ENCODE assay signal across 25 cellular contexts in genomic region chr2:171149986-171150693, GRCh38. TPM values are rescaled to one million over a fixed set of nuclear protein-coding genes. Genes with fewer than 3 reads are reported as not detected.
A peak's percentile ranks its signal among the peaks of the same experiment; 100 is the strongest.
DNase-seq lines count a peak whose midpoint lies in the region; ATAC-seq, FAIRE-seq and TF ChIP-seq lines count a peak whose summit lies in the region.
"Had no signal": no experiment of that assay in that cellular context is flagged by ENCODE, and none has a peak within 500 bp of the region (broad histone marks: within the 10 kb centered on the region; RNA-seq: fewer than 3 reads in every experiment).

No MANE protein-coding gene starts in this region.

- H3K4me3 Mint-ChIP-seq in activated naive CD8-positive, alpha-beta T cell: no peak overlapping the region
- H3K4me3 Mint-ChIP-seq in activated naive CD8-positive, alpha-beta T cell treated with anti-CD3 and anti-CD28 coated beads for 36 hours: no peak overlapping the region
- H3K4me3 Mint-ChIP-seq in stimulated activated naive CD8-positive, alpha-beta T cell treated with anti-CD3 and anti-CD28 coated beads, Interleukin-15, amount 100 ng/mL, for 72 hours: no peak overlapping the region
- no peak overlapping the region for H3K4me3 Mint-ChIP-seq in activated naive CD8-positive, alpha-beta T cell treated with anti-CD3 and anti-CD28 coated beads, Interleukin-2, amount 50 U/mL, for 24 hours
- H3K4me3 Mint-ChIP-seq: T-helper 1 cell treated with Interleukin-12 subunit alpha and Interleukin-12 subunit beta and Interleukin-4 antibody, amounts not matched to agents 30 μg/mL and 1 μg/mL, for 36 hours had no signal

- no peaks in the 10 kb centered on the region for H3K9me3 ChIP-seq in HepG2 (ENCODE audit: low read length)
- H3K9me3 ChIP-seq: HAP-1, Peyer's patch, SJSA1, thyroid gland had no signal

- peak in 1 of 2 experiments; percentile 34; a peak in 1 of 4 replicates for TF ChIP-seq POLR2A in HepG2 (IDR thresholded peaks at IDR 0.05; ENCODE audit: insufficient read depth in 1 of 2, low read depth in 2 of 2, low read length in 2 of 2)

- BruUV-seq in HepG2 (replicated peaks; lab: Mats Ljungman, UMichigan): no TSS peak

- in situ Hi-C loops in HepG2 (cut with HindIII; ENCODE audit: extremely low pct_ligation_motif_present, low pct_unique_long_range_greater_than_20kb): loop anchor here (10.0 kb wide), 1 partner anchor 435 kb away; the partner anchor contains the start of gene SP5
- in situ Hi-C loops in GM13977 (cut with MboI; ENCODE audit: low pct_unique_long_range_greater_than_20kb, low sequenced_read_pairs, unreplicated experiment): no loop called here

- no peaks in the 10 kb centered on the region for H3K27me3 ChIP-seq in HepG2 (ENCODE audit: control insufficient read depth in 1 of 2, insufficient read depth in 2 of 2, low read length in 2 of 2)
- H3K27me3 ChIP-seq: Peyer's patch, SJSA1, thyroid gland had no signal

- TF ChIP-seq CTCF in HepG2 (CRISPR knock-in tag; IDR thresholded peaks at IDR 0.05): no peak
- no peak for TF ChIP-seq CTCF in GM13977 (IDR thresholded peaks at IDR 0.05; ENCODE audit: extremely low read depth, insufficient read depth, missing control alignments)

- 0 out of 4 replicates have a peak, but pooled peaks of 1 of the 2 experiments have one; percentile 20 for TF ChIP-seq EP300 in HepG2 (IDR thresholded peaks at IDR 0.05; ENCODE audit: low read depth in 2 of 2, low read length in 2 of 2)
- no peak for TF ChIP-seq EP300 in HepG2 (CRISPR knock-in tag; IDR thresholded peaks at IDR 0.05; ENCODE audit: borderline replicate concordance)

- H3K4me1 ChIP-seq in HepG2 (ENCODE audit: insufficient read depth, low read length): peaks cover 86% of the 10 kb centered on the region

- peaks cover 98% of the 10 kb centered on the region for H3K79me2 ChIP-seq in HepG2 (ENCODE audit: insufficient read depth, low read length)

- H3K36me3 Mint-ChIP-seq in activated naive CD8-positive, alpha-beta T cell: no peaks in the 10 kb centered on the region
- peaks cover 8% of the 10 kb centered on the region for H3K36me3 Mint-ChIP-seq in activated naive CD8-positive, alpha-beta T cell treated with anti-CD3 and anti-CD28 coated beads for 36 hours
- H3K36me3 Mint-ChIP-seq in activated naive CD8-positive, alpha-beta T cell treated with anti-CD3 and anti-CD28 coated beads, Interleukin-2, amount 50 U/mL, for 24 hours (ENCODE audit: low read depth): peaks cover 8% of the 10 kb centered on the region

- TF ChIP-seq RAD21 in HepG2 (CRISPR knock-in tag; IDR thresholded peaks at IDR 0.05): no peak

- peaks cover 81% of the 10 kb centered on the region for H3K4me1 Mint-ChIP-seq in activated naive CD8-positive, alpha-beta T cell (ENCODE audit: low read depth)
- H3K4me1 Mint-ChIP-seq in activated naive CD8-positive, alpha-beta T cell treated with anti-CD3 and anti-CD28 coated beads for 36 hours: peaks cover 61% of the 10 kb centered on the region
- peaks cover 60% of the 10 kb centered on the region for H3K4me1 Mint-ChIP-seq in stimulated activated naive CD8-positive, alpha-beta T cell treated with anti-CD3 and anti-CD28 coated beads, Interleukin-15, amount 100 ng/mL, for 72 hours
- peaks cover 80% of the 10 kb centered on the region for H3K4me1 Mint-ChIP-seq in activated naive CD8-positive, alpha-beta T cell treated with anti-CD3 and anti-CD28 coated beads, Interleukin-2, amount 50 U/mL, for 24 hours

- no peaks in the 10 kb centered on the region for H3K9me3 Mint-ChIP-seq in activated naive CD8-positive, alpha-beta T cell (ENCODE audit: low read depth)
- no peaks in the 10 kb centered on the region for H3K9me3 Mint-ChIP-seq in activated naive CD8-positive, alpha-beta T cell treated with anti-CD3 and anti-CD28 coated beads for 36 hours
- no peaks in the 10 kb centered on the region for H3K9me3 Mint-ChIP-seq in stimulated activated naive CD8-positive, alpha-beta T cell treated with anti-CD3 and anti-CD28 coated beads, Interleukin-15, amount 100 ng/mL, for 72 hours
- H3K9me3 Mint-ChIP-seq in activated naive CD8-positive, alpha-beta T cell treated with anti-CD3 and anti-CD28 coated beads, Interleukin-2, amount 50 U/mL, for 24 hours: no peaks in the 10 kb centered on the region
- H3K9me3 Mint-ChIP-seq: T-helper 1 cell treated with Interleukin-12 subunit alpha and Interleukin-12 subunit beta and Interleukin-4 antibody, amounts not matched to agents 30 μg/mL and 1 μg/mL, for 36 hours had no signal

- WGBS in HepG2 (ENCODE audit: low lambda C conversion rate): 21% methylated on average over 4 of the region's 4 CpGs

- H3K4me2 ChIP-seq in HepG2 (ENCODE audit: low read depth, low read length): peak overlapping the region; percentile 73
- H3K4me2 ChIP-seq: KMS-11 had no signal

- no peak for DNase-seq in activated naive CD8-positive, alpha-beta T cell treated with anti-CD3 and anti-CD28 coated beads for 36 hours
- DNase-seq in MV-4-11 (lab: John Stamatoyannopoulos, UW): peak; percentile 4
- DNase-seq in HepG2 (ENCODE audit: low spot score): peak; percentile 79
- no peak for DNase-seq in stimulated activated naive CD8-positive, alpha-beta T cell treated with anti-CD3 and anti-CD28 coated beads, Interleukin-15, amount 100 ng/mL, for 72 hours
- no peak for DNase-seq in GM13977 (ENCODE audit: low spot score)
- no peak for DNase-seq in activated naive CD8-positive, alpha-beta T cell treated with anti-CD3 and anti-CD28 coated beads, Interleukin-2, amount 50 U/mL, for 24 hours
- DNase-seq: activated effector memory CD4-positive, alpha-beta T cell treated with Interleukin-2 at 50 U/mL for 16 hours; amygdala; COR-L47; foreskin melanocyte; hypothalamus; NCI-H1105; NCI-H2029 treated with DMSO at 0.1 percent for 48 hours; NCI-H446; NK-92 treated with Interleukin-12 subunit alpha and Interleukin-12 subunit beta, amount 100 ng/mL, for 24 hours; Peyer's patch; thyroid gland; WERI-Rb-1 had no signal

- H4K20me1 ChIP-seq in HepG2 (ENCODE audit: insufficient read depth, low read length): peaks cover 65% of the 10 kb centered on the region

- intact Hi-C loops in HepG2 (cut with micrococcal nuclease; ENCODE audit: unreplicated experiment): no loop called here

- ATAC-seq in HepG2 (peak; percentile 86), HG02678 (IDR thresholded peaks at IDR 0.05; ENCODE audit: unreplicated experiment) (no peak)
- ATAC-seq in stimulated activated naive CD8-positive, alpha-beta T cell treated with anti-CD3 and anti-CD28 coated beads, Interleukin-15, amount 100 ng/mL, for 72 hours: peak; percentile 31
- ATAC-seq in activated naive CD8-positive, alpha-beta T cell treated with anti-CD3 and anti-CD28 coated beads, Interleukin-2, amount 50 U/mL, for 24 hours: no peak

- peak overlapping the region; percentile 70 for H3K27ac ChIP-seq in HepG2 (ENCODE audit: extremely low read length, insufficient read depth, low read length)
- H3K27ac ChIP-seq: KMS-11, Peyer's patch, SJSA1, thyroid gland, WERI-Rb-1 had no signal

- H3K4me3 ChIP-seq in HepG2 (replicated peaks in 1 of 3; ENCODE audit: insufficient read depth in 1 of 3, low read depth in 2 of 3, low read length in 3 of 3): peak overlapping the region in 2 of 3 experiments; percentile 13 to 44; a peak in 2 of 6 replicates
- H3K4me3 ChIP-seq: HAP-1, SJSA1, thyroid gland had no signal

- H3K9ac ChIP-seq in HepG2 (ENCODE audit: insufficient read depth, low read depth, low read length): peak overlapping the region; percentile 35
- H3K9ac ChIP-seq: KMS-11 had no signal

- no peaks in the 10 kb centered on the region for H3K27me3 Mint-ChIP-seq in activated naive CD8-positive, alpha-beta T cell
- no peaks in the 10 kb centered on the region for H3K27me3 Mint-ChIP-seq in activated naive CD8-positive, alpha-beta T cell treated with anti-CD3 and anti-CD28 coated beads for 36 hours
- H3K27me3 Mint-ChIP-seq in stimulated activated naive CD8-positive, alpha-beta T cell treated with anti-CD3 and anti-CD28 coated beads, Interleukin-15, amount 100 ng/mL, for 72 hours: no peaks in the 10 kb centered on the region
- H3K27me3 Mint-ChIP-seq in activated naive CD8-positive, alpha-beta T cell treated with anti-CD3 and anti-CD28 coated beads, Interleukin-2, amount 50 U/mL, for 24 hours: no peaks in the 10 kb centered on the region

- POLR2A ChIA-PET in HepG2 (lab: Yijun Ruan, JAX): interaction anchor here (0.6 to 2.4 kb wide), 6 partner anchors 9 to 284 kb away, joined by 3 to 24 read pairs (median 4); partner anchors contain the start of genes DCAF17 and METTL8

- no peaks in the 10 kb centered on the region for H3K36me3 ChIP-seq in HepG2 (replicated peaks in 1 of 2; ENCODE audit: control insufficient read depth in 1 of 2, insufficient read depth in 2 of 2, low read length in 2 of 2)
- H3K36me3 ChIP-seq: HAP-1, Peyer's patch, SJSA1, thyroid gland, WERI-Rb-1 had no signal

- FAIRE-seq in HepG2 (lab: Jason Lieb, UNC): peak; percentile 18
- FAIRE-seq: keratinocyte had no signal

- peak overlapping the region; percentile 29 for H3K27ac Mint-ChIP-seq in activated naive CD8-positive, alpha-beta T cell
- no peak overlapping the region for H3K27ac Mint-ChIP-seq in activated naive CD8-positive, alpha-beta T cell treated with anti-CD3 and anti-CD28 coated beads for 36 hours
- no peak overlapping the region for H3K27ac Mint-ChIP-seq in stimulated activated naive CD8-positive, alpha-beta T cell treated with anti-CD3 and anti-CD28 coated beads, Interleukin-15, amount 100 ng/mL, for 72 hours
- H3K27ac Mint-ChIP-seq in activated naive CD8-positive, alpha-beta T cell treated with anti-CD3 and anti-CD28 coated beads, Interleukin-2, amount 50 U/mL, for 24 hours: no peak overlapping the region
- H3K27ac Mint-ChIP-seq: T-helper 1 cell treated with Interleukin-12 subunit alpha and Interleukin-12 subunit beta and Interleukin-4 antibody, amounts not matched to agents 30 μg/mL and 1 μg/mL, for 36 hours had no signal

- CTCF ChIA-PET in HepG2 (lab: Yijun Ruan, JAX; ENCODE audit: low intra/inter-chr PET ratio, low total read pairs): no interaction called here

- H2AFZ ChIP-seq in HepG2 (ENCODE audit: low read length): no peak overlapping the region

RNA-seq across cellular contexts. Expression of gene TLK1, which starts 10.6 kb away (rescaled TPM):
- total RNA-seq in activated naive CD8-positive, alpha-beta T cell treated with anti-CD3 and anti-CD28 coated beads for 36 hours: 10 to 100 TPM; 61.9 to 66.0 TPM
- 28.7 and 52.7 TPM in 2 replicates for total RNA-seq in HepG2 (2016; rRNA removed; fragmentation: Illumina TruSeq; extraction: Trizol)
- total RNA-seq in HepG2 (2016; cell fraction: cytosol; rRNA removed; fragmentation: Illumina TruSeq; extraction: Trizol; ENCODE audit: low read depth): 32.6 and 34.2 TPM in 2 replicates
- 25.7 and 45.4 TPM in 2 replicates for total RNA-seq in HepG2 (2016; cell fraction: insoluble cytoplasmic fraction; rRNA removed; fragmentation: Illumina TruSeq; extraction: Trizol)
- total RNA-seq in HepG2 (2016; cell fraction: membrane; rRNA removed; fragmentation: Illumina TruSeq; extraction: Trizol): 38.6 and 48.1 TPM in 2 replicates
- total RNA-seq in HepG2 (2016; cell fraction: nucleus; rRNA removed; fragmentation: Illumina TruSeq; extraction: Trizol): 41.9 and 51.6 TPM in 2 replicates
- 12.8 and 16.8 TPM in 2 replicates for polyA plus RNA-seq in HepG2 (2011; rRNA removed)
- 5.1 and 8.5 TPM in 2 replicates for polyA plus RNA-seq in HepG2 (2011; cell fraction: cytosol; rRNA removed)
- 9.6 and 11.0 TPM in 2 replicates for polyA plus RNA-seq in HepG2 (2011; cell fraction: nucleus; rRNA removed)
- 27.7 and 38.6 TPM in 2 replicates for polyA plus RNA-seq in HepG2 (2012)
- 3.4 and 3.8 TPM in 2 replicates for polyA plus RNA-seq in HepG2 (2016; cell fraction: cytosol; fragmentation: Illumina TruSeq; extraction: Trizol; ENCODE audit: low read depth)
- polyA plus RNA-seq in HepG2 (2016; cell fraction: insoluble cytoplasmic fraction; fragmentation: Illumina TruSeq; extraction: Trizol; ENCODE audit: low read depth): 42.1 and 48.4 TPM in 2 replicates
- polyA plus RNA-seq in HepG2 (2016; cell fraction: membrane; fragmentation: Illumina TruSeq; extraction: Trizol; ENCODE audit: low read depth): 15.6 and 16.8 TPM in 2 replicates
- 38.9 and 40.3 TPM in 2 replicates for polyA plus RNA-seq in HepG2 (2016; cell fraction: nucleus; fragmentation: Illumina TruSeq; extraction: Trizol; ENCODE audit: insufficient read depth, low read depth)
- 9.1 and 17.3 TPM in 2 replicates for polyA minus RNA-seq in HepG2 (2011; rRNA and poly(A)+ RNA removed; ENCODE audit: low replicate concordance)
- polyA minus RNA-seq in HepG2 (2011; cell fraction: cytosol; rRNA and poly(A)+ RNA removed): 37.8 and 45.8 TPM in 2 replicates
- polyA minus RNA-seq in HepG2 (2011; cell fraction: nucleus; rRNA and poly(A)+ RNA removed): 67.2 and 68.9 TPM in 2 replicates

Comparison
In these comparisons a context has a peak if more than half of its experiments do, and no peak if none do; other contexts are left out.
1. DNase-seq: peak in MV-4-11 (single experiment) and HepG2 (single experiment); none in activated naive CD8-positive, alpha-beta T cell treated with anti-CD3 and anti-CD28 coated beads for 36 hours (single experiment), stimulated activated naive CD8-positive, alpha-beta T cell treated with anti-CD3 and anti-CD28 coated beads, Interleukin-15, amount 100 ng/mL, for 72 hours (0 of 2), GM13977 (single experiment) and activated naive CD8-positive, alpha-beta T cell treated with anti-CD3 and anti-CD28 coated beads, Interleukin-2, amount 50 U/mL, for 24 hours (single experiment).
2. ATAC-seq: peak in HepG2 (single experiment) and stimulated activated naive CD8-positive, alpha-beta T cell treated with anti-CD3 and anti-CD28 coated beads, Interleukin-15, amount 100 ng/mL, for 72 hours (single experiment); none in activated naive CD8-positive, alpha-beta T cell treated with anti-CD3 and anti-CD28 coated beads, Interleukin-2, amount 50 U/mL, for 24 hours (single experiment) and HG02678 (single experiment).